In genomic region chr19:572891-573825, GRCh38 we compare ENCODE assay signal across 1 cellular context.
TF ChIP-seq lines count a peak whose summit lies in the region.

No MANE protein-coding gene starts in this region.

TF ChIP-seq in HepG2, 621 proteins besides CTCF, POLR2A, EP300 and RAD21 (continued from another document and continues in another):
- TF ChIP-seq IRF9 (CRISPR knock-in tag; IDR thresholded peaks at IDR 0.05; ENCODE audit: borderline replicate concordance) = 0 out of 2 replicates have a peak, but pooled peaks have one; percentile 3
- no peak for TF ChIP-seq ZNF570 (CRISPR knock-in tag; IDR thresholded peaks at IDR 0.05; ENCODE audit: borderline replicate concordance)
- TF ChIP-seq, protein P1, sequence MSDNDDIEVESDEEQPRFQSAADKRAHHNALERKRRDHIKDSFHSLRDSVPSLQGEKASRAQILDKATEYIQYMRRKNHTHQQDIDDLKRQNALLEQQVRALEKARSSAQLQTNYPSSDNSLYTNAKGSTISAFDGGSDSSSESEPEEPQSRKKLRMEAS (IDR thresholded peaks at IDR 0.05) = peak; percentile 37
- TF ChIP-seq ZNF230 (CRISPR knock-in tag; IDR thresholded peaks at IDR 0.05) = 0 out of 2 replicates have a peak, but pooled peaks have one; percentile 23
- 0 out of 2 replicates have a peak, but pooled peaks have one; percentile 32 for TF ChIP-seq ZNF296 (CRISPR knock-in tag; conservative IDR thresholded peaks at IDR 0.05)
- no peak for TF ChIP-seq TEAD3 (CRISPR knock-in tag; optimal IDR thresholded peaks at IDR 0.05; ENCODE audit: borderline replicate concordance)
- TF ChIP-seq ZNF260 (CRISPR knock-in tag; IDR thresholded peaks at IDR 0.05; ENCODE audit: borderline replicate concordance, low read depth) = no peak
- peak; percentile 41 for TF ChIP-seq HIVEP1 (CRISPR knock-in tag; IDR thresholded peaks at IDR 0.05)
- TF ChIP-seq, protein P2, sequence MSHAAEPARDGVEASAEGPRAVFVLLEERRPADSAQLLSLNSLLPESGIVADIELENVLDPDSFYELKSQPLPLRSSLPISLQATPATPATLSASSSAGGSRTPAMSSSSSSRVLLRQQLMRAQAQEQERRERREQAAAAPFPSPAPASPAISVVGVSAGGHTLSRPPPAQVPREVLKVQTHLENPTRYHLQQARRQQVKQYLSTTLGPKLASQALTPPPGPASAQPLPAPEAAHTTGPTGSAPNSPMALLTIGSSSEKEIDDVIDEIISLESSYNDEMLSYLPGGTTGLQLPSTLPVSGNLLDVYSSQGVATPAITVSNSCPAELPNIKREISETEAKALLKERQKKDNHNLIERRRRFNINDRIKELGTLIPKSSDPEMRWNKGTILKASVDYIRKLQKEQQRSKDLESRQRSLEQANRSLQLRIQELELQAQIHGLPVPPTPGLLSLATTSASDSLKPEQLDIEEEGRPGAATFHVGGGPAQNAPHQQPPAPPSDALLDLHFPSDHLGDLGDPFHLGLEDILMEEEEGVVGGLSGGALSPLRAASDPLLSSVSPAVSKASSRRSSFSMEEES (CRISPR knock-in tag; IDR thresholded peaks at IDR 0.05) = no peak
- TF ChIP-seq, protein P3, sequence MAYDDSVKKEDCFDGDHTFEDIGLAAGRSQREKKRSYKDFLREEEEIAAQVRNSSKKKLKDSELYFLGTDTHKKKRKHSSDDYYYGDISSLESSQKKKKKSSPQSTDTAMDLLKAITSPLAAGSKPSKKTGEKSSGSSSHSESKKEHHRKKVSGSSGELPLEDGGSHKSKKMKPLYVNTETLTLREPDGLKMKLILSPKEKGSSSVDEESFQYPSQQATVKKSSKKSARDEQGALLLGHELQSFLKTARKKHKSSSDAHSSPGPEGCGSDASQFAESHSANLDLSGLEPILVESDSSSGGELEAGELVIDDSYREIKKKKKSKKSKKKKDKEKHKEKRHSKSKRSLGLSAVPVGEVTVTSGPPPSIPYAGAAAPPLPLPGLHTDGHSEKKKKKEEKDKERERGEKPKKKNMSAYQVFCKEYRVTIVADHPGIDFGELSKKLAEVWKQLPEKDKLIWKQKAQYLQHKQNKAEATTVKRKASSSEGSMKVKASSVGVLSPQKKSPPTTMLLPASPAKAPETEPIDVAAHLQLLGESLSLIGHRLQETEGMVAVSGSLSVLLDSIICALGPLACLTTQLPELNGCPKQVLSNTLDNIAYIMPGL (CRISPR knock-in tag; IDR thresholded peaks at IDR 0.05; ENCODE audit: borderline replicate concordance in 1 of 2, low read depth in 1 of 2) = peak; percentile 8 to 70; a peak in 3 of 4 replicates
- no peak for TF ChIP-seq ZGPAT (CRISPR knock-in tag; IDR thresholded peaks at IDR 0.05)
- TF ChIP-seq SMYD3 (CRISPR knock-in tag; IDR thresholded peaks at IDR 0.05) = no peak
- TF ChIP-seq ZNF3 (CRISPR knock-in tag; IDR thresholded peaks at IDR 0.05) = no peak
- no peak for TF ChIP-seq IKZF5 (CRISPR knock-in tag; IDR thresholded peaks at IDR 0.05)
- TF ChIP-seq ZNF740 (CRISPR knock-in tag; IDR thresholded peaks at IDR 0.05) = no peak
- TF ChIP-seq, protein P4, sequence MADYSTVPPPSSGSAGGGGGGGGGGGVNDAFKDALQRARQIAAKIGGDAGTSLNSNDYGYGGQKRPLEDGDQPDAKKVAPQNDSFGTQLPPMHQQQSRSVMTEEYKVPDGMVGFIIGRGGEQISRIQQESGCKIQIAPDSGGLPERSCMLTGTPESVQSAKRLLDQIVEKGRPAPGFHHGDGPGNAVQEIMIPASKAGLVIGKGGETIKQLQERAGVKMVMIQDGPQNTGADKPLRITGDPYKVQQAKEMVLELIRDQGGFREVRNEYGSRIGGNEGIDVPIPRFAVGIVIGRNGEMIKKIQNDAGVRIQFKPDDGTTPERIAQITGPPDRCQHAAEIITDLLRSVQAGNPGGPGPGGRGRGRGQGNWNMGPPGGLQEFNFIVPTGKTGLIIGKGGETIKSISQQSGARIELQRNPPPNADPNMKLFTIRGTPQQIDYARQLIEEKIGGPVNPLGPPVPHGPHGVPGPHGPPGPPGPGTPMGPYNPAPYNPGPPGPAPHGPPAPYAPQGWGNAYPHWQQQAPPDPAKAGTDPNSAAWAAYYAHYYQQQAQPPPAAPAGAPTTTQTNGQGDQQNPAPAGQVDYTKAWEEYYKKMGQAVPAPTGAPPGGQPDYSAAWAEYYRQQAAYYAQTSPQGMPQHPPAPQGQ (CRISPR knock-in tag; IDR thresholded peaks at IDR 0.05; ENCODE audit: borderline replicate concordance) = no peak
- peak; percentile 7 for TF ChIP-seq TAF15 (IDR thresholded peaks at IDR 0.05; ENCODE audit: low read depth, low read length, poor library complexity, severe bottlenecking)
- 0 out of 2 replicates have a peak, but pooled peaks have one; percentile 2 for TF ChIP-seq ZNF274 (CRISPR knock-in tag; IDR thresholded peaks at IDR 0.05)
- no peak for TF ChIP-seq MATR3 (CRISPR knock-in tag; IDR thresholded peaks at IDR 0.05)
- TF ChIP-seq ZNF20 (CRISPR knock-in tag; IDR thresholded peaks at IDR 0.05) = peak; percentile 79; the same call in 1 of the 2 replicates
- TF ChIP-seq ZNF337 (CRISPR knock-in tag; IDR thresholded peaks at IDR 0.05; ENCODE audit: borderline replicate concordance, low read depth) = no peak
- TF ChIP-seq RBM22 (optimal IDR thresholded peaks at IDR 0.05; ENCODE audit: low read length) = no peak
- no peak for TF ChIP-seq YY1 (IDR thresholded peaks at IDR 0.05; ENCODE audit: insufficient read depth, insufficient replicate concordance, low read depth, low read length)
- 0 out of 2 replicates have a peak, but pooled peaks have one; percentile 55 for TF ChIP-seq ZNF343 (CRISPR knock-in tag; IDR thresholded peaks at IDR 0.05)
- TF ChIP-seq, protein P5, sequence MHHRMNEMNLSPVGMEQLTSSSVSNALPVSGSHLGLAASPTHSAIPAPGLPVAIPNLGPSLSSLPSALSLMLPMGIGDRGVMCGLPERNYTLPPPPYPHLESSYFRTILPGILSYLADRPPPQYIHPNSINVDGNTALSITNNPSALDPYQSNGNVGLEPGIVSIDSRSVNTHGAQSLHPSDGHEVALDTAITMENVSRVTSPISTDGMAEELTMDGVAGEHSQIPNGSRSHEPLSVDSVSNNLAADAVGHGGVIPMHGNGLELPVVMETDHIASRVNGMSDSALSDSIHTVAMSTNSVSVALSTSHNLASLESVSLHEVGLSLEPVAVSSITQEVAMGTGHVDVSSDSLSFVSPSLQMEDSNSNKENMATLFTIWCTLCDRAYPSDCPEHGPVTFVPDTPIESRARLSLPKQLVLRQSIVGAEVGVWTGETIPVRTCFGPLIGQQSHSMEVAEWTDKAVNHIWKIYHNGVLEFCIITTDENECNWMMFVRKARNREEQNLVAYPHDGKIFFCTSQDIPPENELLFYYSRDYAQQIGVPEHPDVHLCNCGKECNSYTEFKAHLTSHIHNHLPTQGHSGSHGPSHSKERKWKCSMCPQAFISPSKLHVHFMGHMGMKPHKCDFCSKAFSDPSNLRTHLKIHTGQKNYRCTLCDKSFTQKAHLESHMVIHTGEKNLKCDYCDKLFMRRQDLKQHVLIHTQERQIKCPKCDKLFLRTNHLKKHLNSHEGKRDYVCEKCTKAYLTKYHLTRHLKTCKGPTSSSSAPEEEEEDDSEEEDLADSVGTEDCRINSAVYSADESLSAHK (CRISPR knock-in tag; IDR thresholded peaks at IDR 0.05; ENCODE audit: borderline replicate concordance) = no peak
- TF ChIP-seq FLYWCH1 (CRISPR knock-in tag; IDR thresholded peaks at IDR 0.05) = no peak
- TF ChIP-seq ZNF678 (CRISPR knock-in tag; IDR thresholded peaks at IDR 0.05) = no peak
- TF ChIP-seq NPAS2 (CRISPR knock-in tag; IDR thresholded peaks at IDR 0.05; ENCODE audit: borderline replicate concordance) = no peak
- TF ChIP-seq NFKBIZ (CRISPR knock-in tag; IDR thresholded peaks at IDR 0.05) = no peak
- TF ChIP-seq NFIC (IDR thresholded peaks at IDR 0.05; ENCODE audit: low read length) = no peak
- TF ChIP-seq, protein P6, sequence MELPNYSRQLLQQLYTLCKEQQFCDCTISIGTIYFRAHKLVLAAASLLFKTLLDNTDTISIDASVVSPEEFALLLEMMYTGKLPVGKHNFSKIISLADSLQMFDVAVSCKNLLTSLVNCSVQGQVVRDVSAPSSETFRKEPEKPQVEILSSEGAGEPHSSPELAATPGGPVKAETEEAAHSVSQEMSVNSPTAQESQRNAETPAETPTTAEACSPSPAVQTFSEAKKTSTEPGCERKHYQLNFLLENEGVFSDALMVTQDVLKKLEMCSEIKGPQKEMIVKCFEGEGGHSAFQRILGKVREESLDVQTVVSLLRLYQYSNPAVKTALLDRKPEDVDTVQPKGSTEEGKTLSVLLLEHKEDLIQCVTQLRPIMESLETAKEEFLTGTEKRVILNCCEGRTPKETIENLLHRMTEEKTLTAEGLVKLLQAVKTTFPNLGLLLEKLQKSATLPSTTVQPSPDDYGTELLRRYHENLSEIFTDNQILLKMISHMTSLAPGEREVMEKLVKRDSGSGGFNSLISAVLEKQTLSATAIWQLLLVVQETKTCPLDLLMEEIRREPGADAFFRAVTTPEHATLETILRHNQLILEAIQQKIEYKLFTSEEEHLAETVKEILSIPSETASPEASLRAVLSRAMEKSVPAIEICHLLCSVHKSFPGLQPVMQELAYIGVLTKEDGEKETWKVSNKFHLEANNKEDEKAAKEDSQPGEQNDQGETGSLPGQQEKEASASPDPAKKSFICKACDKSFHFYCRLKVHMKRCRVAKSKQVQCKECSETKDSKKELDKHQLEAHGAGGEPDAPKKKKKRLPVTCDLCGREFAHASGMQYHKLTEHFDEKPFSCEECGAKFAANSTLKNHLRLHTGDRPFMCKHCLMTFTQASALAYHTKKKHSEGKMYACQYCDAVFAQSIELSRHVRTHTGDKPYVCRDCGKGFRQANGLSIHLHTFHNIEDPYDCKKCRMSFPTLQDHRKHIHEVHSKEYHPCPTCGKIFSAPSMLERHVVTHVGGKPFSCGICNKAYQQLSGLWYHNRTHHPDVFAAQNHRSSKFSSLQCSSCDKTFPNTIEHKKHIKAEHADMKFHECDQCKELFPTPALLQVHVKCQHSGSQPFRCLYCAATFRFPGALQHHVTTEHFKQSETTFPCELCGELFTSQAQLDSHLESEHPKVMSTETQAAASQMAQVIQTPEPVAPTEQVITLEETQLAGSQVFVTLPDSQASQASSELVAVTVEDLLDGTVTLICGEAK (IDR thresholded peaks at IDR 0.05) = no peak
- TF ChIP-seq, protein P6 (CRISPR knock-in tag; IDR thresholded peaks at IDR 0.05) = 0 out of 2 replicates have a peak, but pooled peaks have one; percentile 1
- TF ChIP-seq ZNF253 (CRISPR knock-in tag; IDR thresholded peaks at IDR 0.05; ENCODE audit: borderline replicate concordance) = no peak
- TF ChIP-seq ZNF672 (CRISPR knock-in tag; IDR thresholded peaks at IDR 0.05) = no peak
- no peak for TF ChIP-seq KLF9 (CRISPR knock-in tag; IDR thresholded peaks at IDR 0.05; ENCODE audit: low read depth)
- TF ChIP-seq KMT2A (CRISPR knock-in tag; IDR thresholded peaks at IDR 0.05) = 0 out of 2 replicates have a peak, but pooled peaks have one; percentile 35
